15 cellular contexts compared by ENCODE assay signal in the genomic region with DNA sequence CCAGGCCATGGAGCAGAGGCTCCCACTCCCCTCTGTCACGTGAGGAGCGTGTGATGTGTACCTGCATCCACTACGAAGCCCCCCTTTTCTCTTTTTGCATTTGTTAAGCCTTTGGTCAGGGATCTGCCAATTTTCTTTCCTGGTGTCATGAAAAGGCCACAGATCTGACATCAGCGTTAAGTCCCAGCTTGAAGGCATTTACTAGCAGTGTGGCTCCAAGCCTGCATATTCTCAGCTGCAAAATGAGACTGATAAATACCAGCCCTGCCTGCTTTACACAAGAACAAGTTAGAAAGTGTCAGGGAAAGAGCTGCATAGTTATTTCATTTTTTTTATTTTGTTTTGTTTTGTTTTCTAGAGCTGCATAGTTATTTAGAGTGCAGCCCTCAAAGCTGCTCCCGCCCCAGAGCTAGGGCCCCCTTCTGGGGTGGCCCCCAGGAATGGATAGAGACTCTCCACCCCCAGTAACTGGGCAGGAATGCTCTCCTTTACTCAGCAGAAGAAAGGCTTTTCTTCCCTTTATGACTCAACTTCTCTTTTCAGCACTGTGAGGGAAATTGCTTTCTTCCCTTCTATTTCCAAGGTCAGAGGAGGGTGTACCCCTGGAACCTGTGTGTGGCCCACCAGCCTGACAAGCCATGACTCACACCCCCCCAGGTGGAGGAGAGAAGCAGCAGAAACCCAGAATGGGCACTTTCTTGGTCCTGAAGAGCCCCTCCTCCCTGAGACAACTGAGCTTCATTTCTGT. TPM values are rescaled to one million over a fixed set of nuclear protein-coding genes. Genes with fewer than 3 reads are reported as not detected.
DNase-seq lines count a peak whose midpoint lies in the region; ATAC-seq and TF ChIP-seq lines count a peak whose summit lies in the region.
"Had no signal": no experiment of that assay in that cellular context is flagged by ENCODE, and none has a peak within 500 bp of the region (broad histone marks: within the 10 kb centered on the region; RNA-seq: fewer than 3 reads in every experiment).

No MANE protein-coding gene starts in this region.

- H3K4me3 ChIP-seq in HCT116 (replicated peaks in 1 of 2; ENCODE audit: low read depth in 1 of 2, low read length in 2 of 2) (no peak overlapping the region), rectal smooth muscle tissue (ENCODE audit: low read length) (no peak overlapping the region), brain microvascular endothelial cell (ENCODE audit: low read depth, low read length) (no peak overlapping the region)
- H3K4me3 ChIP-seq: PC-9 had no signal

- no TSS peak for BruUV-seq in HCT116 (replicated peaks; lab: Mats Ljungman, UMichigan)

- H3K36me3 ChIP-seq in HCT116 (ENCODE audit: control insufficient read depth in 1 of 2, insufficient read depth in 2 of 2, low read length in 2 of 2) (no peaks in the 10 kb centered on the region), rectal smooth muscle tissue (ENCODE audit: control insufficient read depth, insufficient read depth, low read length) (no peaks in the 10 kb centered on the region), brain microvascular endothelial cell (replicated peaks) (no peaks in the 10 kb centered on the region)

- TF ChIP-seq RAD21 in HCT116 (IDR thresholded peaks at IDR 0.05; ENCODE audit: low read depth): no peak

- no peak for TF ChIP-seq CTCF in HCT116 (IDR thresholded peaks at IDR 0.05 in 2 of 3, conservative IDR thresholded peaks at IDR 0.05 in 1 of 3; ENCODE audit: borderline replicate concordance in 1 of 3, insufficient read depth in 1 of 3, low read depth in 2 of 3, low read length in 2 of 3)
- TF ChIP-seq CTCF in brain microvascular endothelial cell (IDR thresholded peaks at IDR 0.05; ENCODE audit: low read depth, low read length, missing control alignments): no peak

- intact Hi-C loops in HCT116 (cut with micrococcal nuclease): no loop called here

- H3K9me3 ChIP-seq in HCT116 (ENCODE audit: control insufficient read depth in 1 of 2, insufficient read depth in 1 of 2, low read depth in 1 of 2, low read length in 2 of 2): no peaks in the 10 kb centered on the region

- H3K9ac ChIP-seq in HCT116 (ENCODE audit: low read length) (peak overlapping the region; percentile 44), rectal smooth muscle tissue (ENCODE audit: low read length) (no peak overlapping the region)

- ATAC-seq in HCT116 (no peak), SK-N-SH treated with all-trans-retinoic acid at 6 μM for 48 hours (peak; percentile 43), HG03196 (IDR thresholded peaks at IDR 0.05; ENCODE audit: unreplicated experiment) (no peak)

- no peaks in the 10 kb centered on the region for H4K20me1 ChIP-seq in HCT116 (ENCODE audit: insufficient read depth)

- no peaks in the 10 kb centered on the region for H3K9me2 ChIP-seq in HCT116 (ENCODE audit: insufficient read depth)

- POLR2A ChIA-PET in HCT116 (lab: Charles Lee): no interaction called here

- H3K4me1 ChIP-seq in HCT116 (ENCODE audit: control insufficient read depth in 1 of 2, insufficient read depth in 2 of 2, low read length in 2 of 2) (peaks cover 49 to 66% of the 10 kb centered on the region in 2 experiments), rectal smooth muscle tissue (ENCODE audit: control insufficient read depth, insufficient read depth, low read length) (peaks cover 11% of the 10 kb centered on the region)

- CTCF ChIA-PET in HCT116 (lab: Charles Lee): interaction anchor here (0.8 to 2.0 kb wide), 6 partner anchors 11 to 240 kb away, joined by 3 to 11 read pairs (median 6); no protein-coding TSS in a partner anchor

- H3K27ac ChIP-seq in HCT116 (ENCODE audit: low read depth, low read length) (peak overlapping the region; percentile 15; the same call in 1 of the 2 replicates), rectal smooth muscle tissue (ENCODE audit: low read depth, low read length) (peak overlapping the region; percentile 22), brain microvascular endothelial cell (no peak overlapping the region)
- H3K27ac ChIP-seq: PC-9 had no signal

- no peak for TF ChIP-seq POLR2A in HCT116 (IDR thresholded peaks at IDR 0.05; ENCODE audit: borderline replicate concordance, extremely low read depth, insufficient read depth, insufficient read length)

- H3K27me3 ChIP-seq in HCT116 (ENCODE audit: insufficient read depth, low read length) (no peaks in the 10 kb centered on the region), rectal smooth muscle tissue (ENCODE audit: control insufficient read depth, insufficient read depth, low read length) (peaks cover 11% of the 10 kb centered on the region), brain microvascular endothelial cell (replicated peaks) (peaks cover 37% of the 10 kb centered on the region)

- H2AFZ ChIP-seq in HCT116 (ENCODE audit: low read depth, low read length, poor library complexity, severe bottlenecking): no peak overlapping the region
- H2AFZ ChIP-seq: PC-9 had no signal

- in situ Hi-C loops in brain microvascular endothelial cell (cut with HindIII; ENCODE audit: low pct_ligation_motif_present, low sequenced_read_pairs): no loop called here

- peak overlapping the region; percentile 74 for H3K4me2 ChIP-seq in HCT116 (ENCODE audit: low read length)
- H3K4me2 ChIP-seq: PC-9 had no signal

- DNase-seq in HCT116 (ENCODE audit: low read depth, low spot score) (no peak), fibroblast of gingiva (ENCODE audit: low read depth) (peak; percentile 29), brain microvascular endothelial cell (no peak), AML-193 (lab: John Stamatoyannopoulos, UW) (no peak)
- DNase-seq: activated CD4-positive, alpha-beta T cell treated with anti-CD3 and anti-CD28 coated beads, Interleukin-2, amount 50 U/mL, for 48 hours; activated effector memory CD4-positive, alpha-beta T cell treated with anti-CD3 and anti-CD28 coated beads, Interleukin-2, amount 50 U/mL, for 16 hours; GOT3; NCI-H1048; NCI-H446; PC-9; T1000 had no signal

- RAD21 ChIA-PET in HCT116 (lab: Charles Lee; ENCODE audit: low non-redundant PET in 1 of 2, low total read pairs in 2 of 2, uncharacterized antibody in 2 of 2, unreplicated experiment in 2 of 2): no interaction called here

- H3K79me2 ChIP-seq in HCT116 (ENCODE audit: insufficient read depth, low read length): no peaks in the 10 kb centered on the region

TF ChIP-seq in HCT116, 20 proteins besides CTCF, POLR2A, EP300 and RAD21:
- TF ChIP-seq TCF7L2 (IDR thresholded peaks at IDR 0.05; ENCODE audit: borderline replicate concordance, extremely low read depth, insufficient read depth, insufficient read length): peak; percentile 52
- TF ChIP-seq EZH2 (IDR thresholded peaks at IDR 0.05): no peak
- TF ChIP-seq CBX3 (IDR thresholded peaks at IDR 0.05; ENCODE audit: low read depth): no peak

TF ChIP-seq in SK-N-SH treated with all-trans-retinoic acid at 6 μM for 48 hours, 23 proteins besides CTCF, POLR2A, EP300 and RAD21:
- TF ChIP-seq, protein P1, sequence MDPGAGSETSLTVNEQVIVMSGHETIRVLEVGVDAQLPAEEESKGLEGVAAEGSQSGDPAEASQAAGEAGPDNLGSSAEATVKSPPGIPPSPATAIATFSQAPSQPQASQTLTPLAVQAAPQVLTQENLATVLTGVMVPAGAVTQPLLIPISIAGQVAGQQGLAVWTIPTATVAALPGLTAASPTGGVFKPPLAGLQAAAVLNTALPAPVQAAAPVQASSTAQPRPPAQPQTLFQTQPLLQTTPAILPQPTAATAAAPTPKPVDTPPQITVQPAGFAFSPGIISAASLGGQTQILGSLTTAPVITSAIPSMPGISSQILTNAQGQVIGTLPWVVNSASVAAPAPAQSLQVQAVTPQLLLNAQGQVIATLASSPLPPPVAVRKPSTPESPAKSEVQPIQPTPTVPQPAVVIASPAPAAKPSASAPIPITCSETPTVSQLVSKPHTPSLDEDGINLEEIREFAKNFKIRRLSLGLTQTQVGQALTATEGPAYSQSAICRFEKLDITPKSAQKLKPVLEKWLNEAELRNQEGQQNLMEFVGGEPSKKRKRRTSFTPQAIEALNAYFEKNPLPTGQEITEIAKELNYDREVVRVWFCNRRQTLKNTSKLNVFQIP (CRISPR knock-in tag; IDR thresholded peaks at IDR 0.05; ENCODE audit: borderline replicate concordance, low read depth): no peak
- no peak for TF ChIP-seq ZNF8 (CRISPR knock-in tag; IDR thresholded peaks at IDR 0.05)
- TF ChIP-seq TOX (CRISPR knock-in tag; IDR thresholded peaks at IDR 0.05; ENCODE audit: borderline replicate concordance): no peak
- no peak for TF ChIP-seq OSR1 (CRISPR knock-in tag; IDR thresholded peaks at IDR 0.05)
- TF ChIP-seq ZNF565 (CRISPR knock-in tag; conservative IDR thresholded peaks at IDR 0.05; ENCODE audit: low read depth): no peak
- TF ChIP-seq, protein P2, sequence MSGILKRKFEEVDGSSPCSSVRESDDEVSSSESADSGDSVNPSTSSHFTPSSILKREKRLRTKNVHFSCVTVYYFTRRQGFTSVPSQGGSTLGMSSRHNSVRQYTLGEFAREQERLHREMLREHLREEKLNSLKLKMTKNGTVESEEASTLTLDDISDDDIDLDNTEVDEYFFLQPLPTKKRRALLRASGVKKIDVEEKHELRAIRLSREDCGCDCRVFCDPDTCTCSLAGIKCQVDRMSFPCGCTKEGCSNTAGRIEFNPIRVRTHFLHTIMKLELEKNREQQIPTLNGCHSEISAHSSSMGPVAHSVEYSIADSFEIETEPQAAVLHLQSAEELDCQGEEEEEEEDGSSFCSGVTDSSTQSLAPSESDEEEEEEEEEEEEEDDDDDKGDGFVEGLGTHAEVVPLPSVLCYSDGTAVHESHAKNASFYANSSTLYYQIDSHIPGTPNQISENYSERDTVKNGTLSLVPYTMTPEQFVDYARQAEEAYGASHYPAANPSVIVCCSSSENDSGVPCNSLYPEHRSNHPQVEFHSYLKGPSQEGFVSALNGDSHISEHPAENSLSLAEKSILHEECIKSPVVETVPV (CRISPR knock-in tag; IDR thresholded peaks at IDR 0.05): no peak
- no peak for TF ChIP-seq ZC3H10 (CRISPR knock-in tag; IDR thresholded peaks at IDR 0.05)
- no peak for TF ChIP-seq ARNTL (CRISPR knock-in tag; IDR thresholded peaks at IDR 0.05; ENCODE audit: borderline replicate concordance, low read depth)
- TF ChIP-seq CSDC2 (CRISPR knock-in tag; IDR thresholded peaks at IDR 0.05): no peak
- no peak for TF ChIP-seq PPARA (CRISPR knock-in tag; IDR thresholded peaks at IDR 0.05; ENCODE audit: borderline replicate concordance)

RNA-seq across cellular contexts. Expression of gene ANKRD63, which starts 2.5 kb away (rescaled TPM):
- total RNA-seq in HCT116 (2021; ENCODE audit: unreplicated experiment): 0.89 TPM
- 0.18 and 0.25 TPM in 2 replicates for polyA plus RNA-seq in HCT116 (2012)
- total RNA-seq: PC-9, skeletal muscle tissue had no signal

RNA-seq across cellular contexts. Expression of gene PLCB2, which starts 22.4 kb away (rescaled TPM):
- 2.8 TPM for total RNA-seq in HCT116 (2021; ENCODE audit: unreplicated experiment)
- 1.7 TPM in 2 replicates for polyA plus RNA-seq in HCT116 (2012)

RNA-seq across cellular contexts. Expression of gene INAFM2, which starts 38.2 kb away (rescaled TPM):
- total RNA-seq in HCT116 (2021; ENCODE audit: unreplicated experiment): 8.8 TPM
- polyA plus RNA-seq in HCT116 (2012): 2.8 and 3.5 TPM in 2 replicates

RNA-seq across cellular contexts. Expression of gene PAK6, which starts 46.5 kb away (rescaled TPM):
- total RNA-seq in HCT116 (2021; ENCODE audit: unreplicated experiment): 19.9 TPM
- 17.3 and 17.9 TPM in 2 replicates for polyA plus RNA-seq in HCT116 (2012)

RNA-seq across cellular contexts. Expression of gene CCDC9B, which starts 55.4 kb away (rescaled TPM):
- total RNA-seq in HCT116 (2021; ENCODE audit: unreplicated experiment): 15.6 TPM
- polyA plus RNA-seq in HCT116 (2012): 7.5 and 9.6 TPM in 2 replicates
